9 cellular contexts compared by ENCODE assay signal in genomic region chr17:1999557-2000251, GRCh38. TPM values are rescaled to one million over a fixed set of nuclear protein-coding genes. Genes with fewer than 3 reads are reported as not detected.
A peak's percentile ranks its signal among the peaks of the same experiment; 100 is the strongest.
DNase-seq lines count a peak whose midpoint lies in the region; ATAC-seq, FAIRE-seq and TF ChIP-seq lines count a peak whose summit lies in the region.
"Had no signal": no experiment of that assay in that cellular context is flagged by ENCODE, and none has a peak within 500 bp of the region (broad histone marks: within the 10 kb centered on the region; RNA-seq: fewer than 3 reads in every experiment).

No MANE protein-coding gene starts in this region.

- H3K4me3 ChIP-seq in right cardiac atrium (ENCODE audit: low read length) (no peak overlapping the region), small intestine (ENCODE audit: low read depth in 1 of 2, low read length in 2 of 2) (no peak overlapping the region)
- H3K4me3 ChIP-seq: PC-9 had no signal

- H3K4me1 ChIP-seq in right cardiac atrium (ENCODE audit: control insufficient read depth, insufficient read depth, low read length) (peaks cover 17% of the 10 kb centered on the region), small intestine (ENCODE audit: control insufficient read depth in 2 of 2, insufficient read depth in 1 of 2, low read depth in 1 of 2, low read length in 1 of 2) (no peaks in the 10 kb centered on the region)

- no peaks in the 10 kb centered on the region for H3K36me3 ChIP-seq in small intestine (ENCODE audit: control insufficient read depth in 2 of 2, insufficient read depth in 2 of 2, low read length in 2 of 2)

- H3K27me3 ChIP-seq in right cardiac atrium (ENCODE audit: control insufficient read depth, insufficient read depth), result no peaks in the 10 kb centered on the region
- peaks cover 0 to 2% of the 10 kb centered on the region in 2 donors for H3K27me3 ChIP-seq in small intestine (ENCODE audit: control insufficient read depth in 2 of 2, insufficient read depth in 2 of 2, low read length in 2 of 2)

- peaks cover 2% of the 10 kb centered on the region for H3K36me3 Mint-ChIP-seq in activated naive CD8-positive, alpha-beta T cell treated with anti-CD3 and anti-CD28 coated beads, Interleukin-2, amount 10 ng/mL, durations not matched to agents 7 days and 5 days

- H3K27ac Mint-ChIP-seq in activated naive CD8-positive, alpha-beta T cell treated with anti-CD3 and anti-CD28 coated beads, Interleukin-2, amount 10 ng/mL, durations not matched to agents 7 days and 5 days, result no peak overlapping the region

- in situ Hi-C loops in GM13976 (cut with MboI; ENCODE audit: low sequenced_read_pairs, unreplicated experiment), result no loop called here

- peak overlapping the region; percentile 26 for H3K4me3 Mint-ChIP-seq in activated naive CD8-positive, alpha-beta T cell treated with anti-CD3 and anti-CD28 coated beads, Interleukin-2, amount 10 ng/mL, durations not matched to agents 7 days and 5 days

- no peak for ATAC-seq in activated naive CD8-positive, alpha-beta T cell treated with anti-CD3 and anti-CD28 coated beads, Interleukin-2, amount 10 ng/mL, durations not matched to agents 7 days and 5 days (ENCODE audit: low read depth)
- ATAC-seq in right cardiac atrium, result peak; percentile 74 to 78

- WGBS in right cardiac atrium, result 24% methylated on average over 13 of the region's 13 CpGs
- 33 to 47% (median 37%) methylated on average over 13 of the region's 13 CpGs for WGBS in small intestine, 3 donors

- peaks cover 2% of the 10 kb centered on the region for H3K4me1 Mint-ChIP-seq in activated naive CD8-positive, alpha-beta T cell treated with anti-CD3 and anti-CD28 coated beads, Interleukin-2, amount 10 ng/mL, durations not matched to agents 7 days and 5 days

- TF ChIP-seq CTCF in GM13976 (IDR thresholded peaks at IDR 0.05; ENCODE audit: borderline replicate concordance, control extremely low read depth, extremely low read depth, insufficient read depth, missing control alignments), result no peak

- no peaks in the 10 kb centered on the region for H3K9me3 Mint-ChIP-seq in activated naive CD8-positive, alpha-beta T cell treated with anti-CD3 and anti-CD28 coated beads, Interleukin-2, amount 10 ng/mL, durations not matched to agents 7 days and 5 days

- FAIRE-seq in small intestine (lab: Jason Lieb, UNC), result no peak
- no peak for FAIRE-seq in GM19239 (lab: Jason Lieb, UNC)

- POLR2A ChIA-PET in activated naive CD8-positive, alpha-beta T cell treated with anti-CD3 and anti-CD28 coated beads, Interleukin-2, amount 10 ng/mL, durations not matched to agents 7 days and 5 days (lab: Charles Lee), result no interaction called here

- DNase-seq in NCI-H2029 (lab: John Stamatoyannopoulos, UW) (peak; percentile 41), NCI-H2029 treated with DMSO at 0.1 percent for 48 hours (lab: John Stamatoyannopoulos, UW) (no peak), right cardiac atrium (peak; percentile 38 to 81 (median 78)), small intestine (peak; percentile 86), DMS114 treated with DMSO at 0.1 percent for 48 hours (lab: John Stamatoyannopoulos, UW; ENCODE audit: unreplicated experiment) (no peak), GM13976 (ENCODE audit: low spot score) (no peak), GM19239 (ENCODE audit: insufficient read length, low spot score) (no peak)
- no peak for DNase-seq in activated naive CD8-positive, alpha-beta T cell treated with anti-CD3 and anti-CD28 coated beads, Interleukin-2, amount 10 ng/mL, durations not matched to agents 7 days and 5 days

- intact Hi-C loops in right cardiac atrium (cut with DNase I), result no loop called here

- H3K9me3 ChIP-seq in right cardiac atrium (ENCODE audit: control insufficient read depth, low read length), result no peaks in the 10 kb centered on the region
- H3K9me3 ChIP-seq in small intestine (ENCODE audit: control insufficient read depth, low read depth), result no peaks in the 10 kb centered on the region

- peak overlapping the region; percentile 65 for H3K27ac ChIP-seq in right cardiac atrium (ENCODE audit: low read length)
- H3K27ac ChIP-seq in small intestine (ENCODE audit: low read depth in 1 of 2, low read length in 1 of 2), result peak overlapping the region; percentile 12 to 57
- H3K27ac ChIP-seq: PC-9 had no signal

- peaks cover 28% of the 10 kb centered on the region for H3K27me3 Mint-ChIP-seq in activated naive CD8-positive, alpha-beta T cell treated with anti-CD3 and anti-CD28 coated beads, Interleukin-2, amount 10 ng/mL, durations not matched to agents 7 days and 5 days

RNA-seq across cellular contexts. Expression of gene RTN4RL1, which starts 25.4 kb away (rescaled TPM):
- under 1 TPM; 0.22 to 0.45 TPM for total RNA-seq in activated naive CD8-positive, alpha-beta T cell treated with anti-CD3 and anti-CD28 coated beads, Interleukin-2, amount 10 ng/mL, durations not matched to agents 7 days and 5 days
- 1 to 10 TPM; 3.9 to 5.7 (median 4.2) TPM for total RNA-seq in right cardiac atrium
- polyA plus RNA-seq in right cardiac atrium (5.4 TPM), small intestine (1 to 10 TPM in 1 of 3 donors, not detected in 2; 1.0 TPM)

RNA-seq across cellular contexts. Expression of gene DPH1, which starts 30.2 kb away (rescaled TPM):
- total RNA-seq in activated naive CD8-positive, alpha-beta T cell treated with anti-CD3 and anti-CD28 coated beads, Interleukin-2, amount 10 ng/mL, durations not matched to agents 7 days and 5 days, result 10 to 100 TPM; 45.7 to 46.4 TPM
- 10 to 100 TPM; 24.7 to 30.7 (median 27.5) TPM for total RNA-seq in right cardiac atrium
- 20.5 TPM for polyA plus RNA-seq in right cardiac atrium
- polyA plus RNA-seq in small intestine, result 10 to 100 TPM; 11.6 to 19.2 (median 12.5) TPM

RNA-seq across cellular contexts. Expression of gene OVCA2, which starts 42.1 kb away (rescaled TPM):
- total RNA-seq in activated naive CD8-positive, alpha-beta T cell treated with anti-CD3 and anti-CD28 coated beads, Interleukin-2, amount 10 ng/mL, durations not matched to agents 7 days and 5 days, result 10 to 100 TPM; 32.0 to 35.5 TPM
- 10 to 100 TPM; 15.3 to 29.4 (median 20.5) TPM for total RNA-seq in right cardiac atrium
- polyA plus RNA-seq in right cardiac atrium (35.6 TPM), small intestine (10 to 100 TPM; 65.9 to 90.5 (median 80.1) TPM)

RNA-seq across cellular contexts. Expression of gene HIC1, which starts 55.2 kb away (rescaled TPM):
- total RNA-seq in activated naive CD8-positive, alpha-beta T cell treated with anti-CD3 and anti-CD28 coated beads, Interleukin-2, amount 10 ng/mL, durations not matched to agents 7 days and 5 days, result 10 to 100 TPM; 62.1 to 64.3 TPM
- total RNA-seq in right cardiac atrium, result 10 to 100 TPM; 16.9 to 33.0 (median 24.7) TPM
- polyA plus RNA-seq in right cardiac atrium, result 10.3 TPM
- polyA plus RNA-seq in small intestine, result 1 to 10 TPM in 2 of 3 donors, under 1 TPM in 1; 0.89 to 6.9 (median 6.2) TPM

Comparison
In these comparisons a context has a peak if more than half of its experiments do, and no peak if none do; other contexts are left out.
1. DNase-seq: peak in NCI-H2029 (single experiment), right cardiac atrium (3 of 3) and small intestine (single experiment); none in NCI-H2029 treated with DMSO at 0.1 percent for 48 hours (single experiment), activated naive CD8-positive, alpha-beta T cell treated with anti-CD3 and anti-CD28 coated beads, Interleukin-2, amount 10 ng/mL, durations not matched to agents 7 days and 5 days (single experiment), DMS114 treated with DMSO at 0.1 percent for 48 hours (single experiment), GM13976 (single experiment) and GM19239 (single experiment).